ENCODE assay signal across 15 cellular contexts in genomic region chr2:65379721-65380171, GRCh38.
"Had no signal": no experiment of that assay in that cellular context is flagged by ENCODE, and none has a peak within 500 bp of the region (broad histone marks: within the 10 kb centered on the region; RNA-seq: fewer than 3 reads in every experiment).

No MANE protein-coding gene starts in this region.

- DNase-seq: activated CD4-positive, alpha-beta memory T cell treated with anti-CD3 and anti-CD28 coated beads for 36 hours; activated CD4-positive, alpha-beta T cell treated with anti-CD3 and anti-CD28 coated beads for 1 hour; activated effector memory CD4-positive, alpha-beta T cell treated with anti-CD3 and anti-CD28 coated beads, Interleukin-2, amount 50 U/mL, for 16 hours; activated naive CD8-positive, alpha-beta T cell treated with anti-CD3 and anti-CD28 coated beads for 36 hours; activated T-cell treated with anti-CD3 and anti-CD28 coated beads, Interleukin-2, amount 50 U/mL, for 4 hours; aorta; foreskin melanocyte; kidney; naive B cell; posterior cingulate gyrus; tibial artery had no signal

- H3K9me3 ChIP-seq: neutrophil, right atrium auricular region, tibial artery had no signal

- H3K36me3 ChIP-seq: neutrophil, right atrium auricular region, tibial artery had no signal

- H3K27ac ChIP-seq: neutrophil, right atrium auricular region, tibial artery had no signal

- H3K4me3 ChIP-seq: right atrium auricular region, tibial artery had no signal

- H3K27me3 ChIP-seq: neutrophil, right atrium auricular region, tibial artery had no signal

- FAIRE-seq: bronchial epithelial cell, kidney had no signal

- ATAC-seq: activated T-cell treated with anti-CD3 and anti-CD28 coated beads, Interleukin-2, amount 50 U/mL, for 4 hours; stimulated activated effector memory CD8-positive, alpha-beta T cell treated with anti-CD3 and anti-CD28 coated beads, Interleukin-12 subunit alpha, Interleukin-12 subunit beta, amount 100 ng/mL, for 72 hours had no signal
